Comparison of ENCODE assay signal across 10 cellular contexts in genomic region chr9:131273791-131274673, GRCh38. TPM values are rescaled to one million over a fixed set of nuclear protein-coding genes. Genes with fewer than 3 reads are reported as not detected.
DNase-seq lines count a peak whose midpoint lies in the region; ATAC-seq and TF ChIP-seq lines count a peak whose summit lies in the region.
"Had no signal": no experiment of that assay in that cellular context is flagged by ENCODE, and none has a peak within 500 bp of the region (broad histone marks: within the 10 kb centered on the region; RNA-seq: fewer than 3 reads in every experiment).

No MANE protein-coding gene starts in this region.

- H3K9me3 ChIP-seq in thoracic aorta: no peaks in the 10 kb centered on the region

- H3K27me3 ChIP-seq in thoracic aorta (replicated peaks; ENCODE audit: insufficient read depth): no peaks in the 10 kb centered on the region

- ATAC-seq in thoracic aorta (ENCODE audit: insufficient number of reproducible peaks, low FRiP score, low read depth): no peak
- ATAC-seq in esophagus mucosa: no peak
- ATAC-seq: HCT116, PC-3 had no signal

- in situ Hi-C loops in ACHN (cut with HindIII; ENCODE audit: low pct_ligation_motif_present, low pct_unique_long_range_greater_than_20kb, low sequenced_read_pairs): no loop called here

- TF ChIP-seq CTCF in thoracic aorta (IDR thresholded peaks at IDR 0.05): no peak

- no peaks in the 10 kb centered on the region for H3K36me3 ChIP-seq in thoracic aorta

- peak overlapping the region in 1 of 2 donors; percentile 44 for H3K27ac ChIP-seq in thoracic aorta

- H3K4me3 ChIP-seq in thoracic aorta: peak overlapping the region; percentile 77

- peak; percentile 79 for DNase-seq in activated CD8-positive, alpha-beta memory T cell treated with anti-CD3 and anti-CD28 coated beads for 24 hours
- DNase-seq in activated CD8-positive, alpha-beta memory T cell treated with anti-CD3 and anti-CD28 coated beads, Interleukin-2, amount 50 U/mL, for 4 hours: no peak
- DNase-seq in activated CD4-positive, alpha-beta T cell treated with anti-CD3 and anti-CD28 coated beads, Interleukin-2, amount 50 U/mL, for 48 hours: peak; percentile 39 to 49
- DNase-seq in islet precursor cell: peak; percentile 34
- DNase-seq in thoracic aorta (ENCODE audit: low spot score): no peak
- no peak for DNase-seq in ACHN
- DNase-seq in activated CD4-positive, CD25-positive, alpha-beta regulatory T cell treated with anti-CD3 and anti-CD28 coated beads, Interleukin-2, amount 50 U/mL, for 72 hours: no peak
- DNase-seq: PC-3 had no signal

- peaks cover 3 to 12% of the 10 kb centered on the region in 2 donors for H3K4me1 ChIP-seq in thoracic aorta (ENCODE audit: control insufficient read depth in 1 of 2, low read depth in 2 of 2)

RNA-seq across cellular contexts. Expression of gene FAM78A, which starts 2.3 kb away (rescaled TPM):
- total RNA-seq in thoracic aorta (1 to 10 TPM; 5.0 to 5.7 TPM), esophagus mucosa (0.72 TPM)

RNA-seq across cellular contexts. Expression of gene PLPP7, which starts 15.5 kb away (rescaled TPM):
- 10 to 100 TPM; 14.2 to 29.0 TPM for total RNA-seq in thoracic aorta
- total RNA-seq in esophagus mucosa: 0.28 TPM
- total RNA-seq: PC-3 had no signal

Comparison
In these comparisons a context has a peak if more than half of its experiments do, and no peak if none do; other contexts are left out.
1. DNase-seq: peak in activated CD8-positive, alpha-beta memory T cell treated with anti-CD3 and anti-CD28 coated beads for 24 hours (single experiment), activated CD4-positive, alpha-beta T cell treated with anti-CD3 and anti-CD28 coated beads, Interleukin-2, amount 50 U/mL, for 48 hours (2 of 2) and islet precursor cell (single experiment); none in activated CD8-positive, alpha-beta memory T cell treated with anti-CD3 and anti-CD28 coated beads, Interleukin-2, amount 50 U/mL, for 4 hours (single experiment), thoracic aorta (single experiment), ACHN (single experiment) and activated CD4-positive, CD25-positive, alpha-beta regulatory T cell treated with anti-CD3 and anti-CD28 coated beads, Interleukin-2, amount 50 U/mL, for 72 hours (single experiment).
2. RNA of gene PLPP7, which starts 15.5 kb away (total RNA-seq): 14.2 to 29.0 TPM in thoracic aorta; 0.28 TPM in esophagus mucosa (single experiment); every median in the first group is over 10 times any median in the second.